26 cellular contexts compared by ENCODE assay signal in genomic region chr16:87033021-87033471, GRCh38.
"Had no signal": no experiment of that assay in that cellular context is flagged by ENCODE, and none has a peak within 500 bp of the region (broad histone marks: within the 10 kb centered on the region; RNA-seq: fewer than 3 reads in every experiment).

No MANE protein-coding gene starts in this region.

- H3K27ac Mint-ChIP-seq: activated CD4-positive, alpha-beta T cell treated with anti-CD3 and anti-CD28 coated beads, Interleukin-2, amount 10 ng/mL, durations not matched to agents 7 days and 5 days; activated CD8-positive, alpha-beta memory T cell treated with anti-CD3 and anti-CD28 coated beads, Interleukin-2, amount 10 ng/mL, durations not matched to agents 7 days and 5 days; activated CD8-positive, alpha-beta T cell treated with anti-CD3 and anti-CD28 coated beads for 36 hours; activated naive CD4-positive, alpha-beta T cell treated with anti-CD3 and anti-CD28 coated beads, Interleukin-2, amount 10 ng/mL, durations not matched to agents 7 days and 5 days; effector memory CD8-positive, alpha-beta T cell; mesothelial cell of epicardium; natural killer cell treated with Interleukin-12 subunit alpha and Interleukin-12 subunit beta and Interleukin-15 and Interleukin-18, amount 100 ng/mL, for 72 hours; stimulated activated naive B cell treated with anti-CD40 and anti-IgM and Interleukin-4, amounts not matched to agents 10 μg/mL and 1 μg/mL and 100 μg/mL, for 72 hours had no signal

- H3K4me1 Mint-ChIP-seq: activated CD4-positive, alpha-beta T cell treated with anti-CD3 and anti-CD28 coated beads, Interleukin-2, amount 10 ng/mL, durations not matched to agents 7 days and 5 days; activated CD8-positive, alpha-beta memory T cell treated with anti-CD3 and anti-CD28 coated beads, Interleukin-2, amount 10 ng/mL, durations not matched to agents 7 days and 5 days; activated naive CD4-positive, alpha-beta T cell treated with anti-CD3 and anti-CD28 coated beads, Interleukin-2, amount 10 ng/mL, durations not matched to agents 7 days and 5 days; stimulated activated naive B cell treated with anti-CD40 and anti-IgM and Interleukin-4, amounts not matched to agents 10 μg/mL and 1 μg/mL and 100 μg/mL, for 72 hours had no signal

- H3K9me3 ChIP-seq: body of pancreas, neutrophil, right lobe of liver, SK-N-SH, upper lobe of left lung had no signal

- H3K27me3 ChIP-seq: body of pancreas, right lobe of liver, upper lobe of left lung had no signal

- DNase-seq: activated CD4-positive, alpha-beta T cell treated with anti-CD3 and anti-CD28 coated beads, Interleukin-2, amount 10 ng/mL, durations not matched to agents 7 days and 5 days; activated CD8-positive, alpha-beta memory T cell treated with anti-CD3 and anti-CD28 coated beads, Interleukin-2, amount 10 ng/mL, durations not matched to agents 7 days and 5 days; activated CD8-positive, alpha-beta T cell treated with anti-CD3 and anti-CD28 coated beads for 36 hours; activated effector memory CD4-positive, alpha-beta T cell treated with anti-CD3 and anti-CD28 coated beads, Interleukin-2, amount 50 U/mL, for 16 hours; activated naive CD4-positive, alpha-beta T cell treated with anti-CD3 and anti-CD28 coated beads, Interleukin-2, amount 10 ng/mL, durations not matched to agents 7 days and 5 days; activated T-cell treated with anti-CD3 and anti-CD28 coated beads for 4 hours; amygdala; body of pancreas; central memory CD4-positive, alpha-beta T cell; dorsolateral prefrontal cortex; effector memory CD8-positive, alpha-beta T cell; left colon; SK-N-SH; stimulated activated CD4-positive, alpha-beta T cell treated with anti-CD3 and anti-CD28 coated beads, Interleukin-2, amount 100 ng/mL, for 48 hours; stimulated activated CD8-positive, alpha-beta memory T cell treated with anti-CD3 and anti-CD28 coated beads, Interleukin-4, amount 100 ng/mL, for 48 hours; stimulated activated naive B cell treated with anti-CD40 and anti-IgM and Interleukin-4, amounts not matched to agents 10 μg/mL and 1 μg/mL and 100 μg/mL, for 72 hours; T-helper 2 cell; upper lobe of left lung had no signal

- H3K9me3 Mint-ChIP-seq: activated CD4-positive, alpha-beta T cell treated with anti-CD3 and anti-CD28 coated beads, Interleukin-2, amount 10 ng/mL, durations not matched to agents 7 days and 5 days; activated naive CD4-positive, alpha-beta T cell treated with anti-CD3 and anti-CD28 coated beads, Interleukin-2, amount 10 ng/mL, durations not matched to agents 7 days and 5 days; mesothelial cell of epicardium; natural killer cell treated with Interleukin-12 subunit alpha and Interleukin-12 subunit beta and Interleukin-15 and Interleukin-18, amount 100 ng/mL, for 72 hours had no signal

- H3K9ac ChIP-seq: parathyroid adenoma, SK-N-SH had no signal

- H3K36me3 Mint-ChIP-seq: activated CD8-positive, alpha-beta memory T cell treated with anti-CD3 and anti-CD28 coated beads, Interleukin-2, amount 10 ng/mL, durations not matched to agents 7 days and 5 days; activated naive CD4-positive, alpha-beta T cell treated with anti-CD3 and anti-CD28 coated beads, Interleukin-2, amount 10 ng/mL, durations not matched to agents 7 days and 5 days; mesothelial cell of epicardium; natural killer cell treated with Interleukin-12 subunit alpha and Interleukin-12 subunit beta and Interleukin-15 and Interleukin-18, amount 100 ng/mL, for 72 hours; stimulated activated naive B cell treated with anti-CD40 and anti-IgM and Interleukin-4, amounts not matched to agents 10 μg/mL and 1 μg/mL and 100 μg/mL, for 72 hours had no signal

- H3K36me3 ChIP-seq: neutrophil, right lobe of liver, upper lobe of left lung had no signal

- ATAC-seq: activated CD4-positive, CD25-positive, alpha-beta regulatory T cell treated with anti-CD3 and anti-CD28 coated beads, Interleukin-2, amount 50 U/mL, for 24 hours; activated CD8-positive, alpha-beta memory T cell treated with anti-CD3 and anti-CD28 coated beads, Interleukin-2, amount 10 ng/mL, durations not matched to agents 7 days and 5 days; activated CD8-positive, alpha-beta T cell treated with anti-CD3 and anti-CD28 coated beads for 36 hours; body of pancreas; effector memory CD8-positive, alpha-beta T cell; esophagus mucosa; left colon; natural killer cell treated with Interleukin-12 subunit alpha and Interleukin-12 subunit beta and Interleukin-15 and Interleukin-18, amount 100 ng/mL, for 72 hours; right lobe of liver; stimulated activated naive B cell treated with anti-CD40 and anti-IgM and Interleukin-4, amounts not matched to agents 10 μg/mL and 1 μg/mL and 100 μg/mL, for 72 hours had no signal

- H3K4me3 ChIP-seq: body of pancreas, dorsolateral prefrontal cortex, right lobe of liver, smooth muscle cell, upper lobe of left lung had no signal

- H3K4me3 Mint-ChIP-seq: activated CD4-positive, alpha-beta T cell treated with anti-CD3 and anti-CD28 coated beads, Interleukin-2, amount 10 ng/mL, durations not matched to agents 7 days and 5 days; activated CD8-positive, alpha-beta memory T cell treated with anti-CD3 and anti-CD28 coated beads, Interleukin-2, amount 10 ng/mL, durations not matched to agents 7 days and 5 days; activated CD8-positive, alpha-beta T cell treated with anti-CD3 and anti-CD28 coated beads for 36 hours; activated naive CD4-positive, alpha-beta T cell treated with anti-CD3 and anti-CD28 coated beads, Interleukin-2, amount 10 ng/mL, durations not matched to agents 7 days and 5 days; effector memory CD8-positive, alpha-beta T cell; mesothelial cell of epicardium; natural killer cell treated with Interleukin-12 subunit alpha and Interleukin-12 subunit beta and Interleukin-15 and Interleukin-18, amount 100 ng/mL, for 72 hours; stimulated activated naive B cell treated with anti-CD40 and anti-IgM and Interleukin-4, amounts not matched to agents 10 μg/mL and 1 μg/mL and 100 μg/mL, for 72 hours had no signal

- H3K27ac ChIP-seq: body of pancreas, dorsolateral prefrontal cortex, neutrophil, parathyroid adenoma, right lobe of liver, upper lobe of left lung had no signal

- H3K27me3 Mint-ChIP-seq: activated CD4-positive, alpha-beta T cell treated with anti-CD3 and anti-CD28 coated beads, Interleukin-2, amount 10 ng/mL, durations not matched to agents 7 days and 5 days; activated CD8-positive, alpha-beta memory T cell treated with anti-CD3 and anti-CD28 coated beads, Interleukin-2, amount 10 ng/mL, durations not matched to agents 7 days and 5 days; activated CD8-positive, alpha-beta T cell treated with anti-CD3 and anti-CD28 coated beads for 36 hours had no signal

- H3K4me1 ChIP-seq: body of pancreas, parathyroid adenoma, right lobe of liver, upper lobe of left lung had no signal

- H3K4me2 ChIP-seq: SK-N-SH had no signal
